14 cellular contexts compared by ENCODE assay signal in genomic region chr1:220768127-220768601, GRCh38. TPM values are rescaled to one million over a fixed set of nuclear protein-coding genes. Genes with fewer than 3 reads are reported as not detected.
DNase-seq lines count a peak whose midpoint lies in the region; ATAC-seq and TF ChIP-seq lines count a peak whose summit lies in the region.
"Had no signal": no experiment of that assay in that cellular context is flagged by ENCODE, and none has a peak within 500 bp of the region (broad histone marks: within the 10 kb centered on the region; RNA-seq: fewer than 3 reads in every experiment).

No MANE protein-coding gene starts in this region.

- peak; percentile 30 for ATAC-seq in HG03066 (IDR thresholded peaks at IDR 0.05; ENCODE audit: low read depth, unreplicated experiment)
- ATAC-seq in activated T-helper 17 cell treated with anti-CD3 and anti-CD28 coated beads, Interleukin-2, amount 50 U/mL, for 72 hours (replicated peaks) = no peak
- ATAC-seq: A549 had no signal

- H3K9me3 Mint-ChIP-seq in mesothelial cell of epicardium = no peaks in the 10 kb centered on the region
- H3K9me3 Mint-ChIP-seq in activated T-helper 17 cell treated with anti-CD3 and anti-CD28 coated beads, Interleukin-2, amount 50 U/mL, for 72 hours = no peaks in the 10 kb centered on the region
- H3K9me3 Mint-ChIP-seq: activated T-cell treated with anti-CD3 and anti-CD28 coated beads, Interleukin-2, amount 50 U/mL, for 24 hours had no signal

- peak; percentile 68 to 70 for DNase-seq in AML-193 (lab: John Stamatoyannopoulos, UW)
- DNase-seq in colonic mucosa = no peak
- DNase-seq in mesothelial cell of epicardium (ENCODE audit: low spot score in 2 of 2, unreplicated experiment in 2 of 2) = no peak
- DNase-seq in DMS 273 treated with DMSO at 0.1 percent for 48 hours (lab: John Stamatoyannopoulos, UW) = no peak
- DNase-seq in NCI-H1105 treated with DMSO at 0.1 percent for 48 hours (lab: John Stamatoyannopoulos, UW) = no peak
- no peak for DNase-seq in H7
- DNase-seq: activated T-cell treated with anti-CD3 and anti-CD28 coated beads, Interleukin-2, amount 50 U/mL, for 24 hours; NCI-H1417 treated with DMSO at 0.1 percent for 48 hours; psoas muscle had no signal

- no peaks in the 10 kb centered on the region for H3K36me3 ChIP-seq in colonic mucosa
- H3K36me3 ChIP-seq in H7 (replicated peaks; ENCODE audit: control insufficient read depth, insufficient read depth, low read length) = no peaks in the 10 kb centered on the region; the same call in 1 of the 2 replicates
- H3K36me3 ChIP-seq: breast epithelium had no signal

- H3K4me1 ChIP-seq in colonic mucosa = no peaks in the 10 kb centered on the region
- H3K4me1 ChIP-seq: A549, breast epithelium had no signal

- peak overlapping the region; percentile 53 for H3K27ac Mint-ChIP-seq in mesothelial cell of epicardium
- H3K27ac Mint-ChIP-seq in activated T-helper 17 cell treated with anti-CD3 and anti-CD28 coated beads, Interleukin-2, amount 50 U/mL, for 72 hours = no peak overlapping the region
- H3K27ac Mint-ChIP-seq: activated T-cell treated with anti-CD3 and anti-CD28 coated beads, Interleukin-2, amount 50 U/mL, for 24 hours had no signal

- H3K4me3 ChIP-seq in colonic mucosa (no peak overlapping the region), H7 (ENCODE audit: insufficient read depth, low read depth, low read length) (no peak overlapping the region)
- H3K4me3 ChIP-seq: A549, breast epithelium, psoas muscle had no signal

- H3K36me3 Mint-ChIP-seq in mesothelial cell of epicardium = peaks cover 6% of the 10 kb centered on the region
- no peaks in the 10 kb centered on the region for H3K36me3 Mint-ChIP-seq in activated T-helper 17 cell treated with anti-CD3 and anti-CD28 coated beads, Interleukin-2, amount 50 U/mL, for 72 hours (ENCODE audit: low read depth)

- H3K27ac ChIP-seq in colonic mucosa = peak overlapping the region; percentile 37
- H3K27ac ChIP-seq: A549, psoas muscle had no signal

- H3K27me3 Mint-ChIP-seq in mesothelial cell of epicardium (ENCODE audit: low read depth) = no peaks in the 10 kb centered on the region
- H3K27me3 Mint-ChIP-seq in activated T-helper 17 cell treated with anti-CD3 and anti-CD28 coated beads, Interleukin-2, amount 50 U/mL, for 72 hours = peaks cover 4% of the 10 kb centered on the region

- intact Hi-C loops in colonic mucosa (cut with DNase I) = no loop called here

- TF ChIP-seq CTCF in colonic mucosa (IDR thresholded peaks at IDR 0.05) (no peak), mesothelial cell of epicardium (IDR thresholded peaks at IDR 0.05; ENCODE audit: unreplicated experiment) (no peak)

- no peaks in the 10 kb centered on the region for H3K27me3 ChIP-seq in colonic mucosa
- H3K27me3 ChIP-seq in H7 (ENCODE audit: control insufficient read depth, insufficient read depth, low read length) = no peaks in the 10 kb centered on the region
- H3K27me3 ChIP-seq: breast epithelium had no signal

- H3K9ac ChIP-seq in colonic mucosa (ENCODE audit: low read depth in 2 of 2, low read length in 2 of 2) = no peak overlapping the region

- H3K4me1 Mint-ChIP-seq in mesothelial cell of epicardium = peaks cover 6% of the 10 kb centered on the region
- H3K4me1 Mint-ChIP-seq in activated T-helper 17 cell treated with anti-CD3 and anti-CD28 coated beads, Interleukin-2, amount 50 U/mL, for 72 hours = no peaks in the 10 kb centered on the region

- no peak overlapping the region for H3K4me3 Mint-ChIP-seq in mesothelial cell of epicardium
- H3K4me3 Mint-ChIP-seq in activated T-helper 17 cell treated with anti-CD3 and anti-CD28 coated beads, Interleukin-2, amount 50 U/mL, for 72 hours = no peak overlapping the region
- H3K4me3 Mint-ChIP-seq: activated T-cell treated with anti-CD3 and anti-CD28 coated beads, Interleukin-2, amount 50 U/mL, for 24 hours had no signal

- no peaks in the 10 kb centered on the region for H3K9me3 ChIP-seq in colonic mucosa
- H3K9me3 ChIP-seq: A549, breast epithelium, psoas muscle had no signal

RNA-seq across cellular contexts. Expression of gene MTARC1, which starts 18.5 kb away (rescaled TPM):
- total RNA-seq in colonic mucosa (10 to 100 TPM; 33.6 to 37.0 TPM), mesothelial cell of epicardium (10.8 to 12.1 TPM (median 11.9 TPM) in 3 replicates)
- under 1 TPM in 1 of 2 donors, not detected in 1; 0.11 TPM for total RNA-seq in activated T-helper 17 cell treated with anti-CD3 and anti-CD28 coated beads, Interleukin-2, amount 50 U/mL, for 72 hours
- total RNA-seq in H7 (2014; rRNA removed; shearing (Covaris generic)) = 28.6 and 31.2 TPM in 2 replicates
- total RNA-seq: OCI-LY7 had no signal

RNA-seq across cellular contexts. Expression of gene MTARC2, which starts 20.0 kb away (rescaled TPM):
- total RNA-seq in colonic mucosa = 10 to 100 TPM; 28.1 to 32.3 TPM
- total RNA-seq in mesothelial cell of epicardium = 10.7 to 12.5 TPM (median 12.2 TPM) in 3 replicates
- total RNA-seq in activated T-helper 17 cell treated with anti-CD3 and anti-CD28 coated beads, Interleukin-2, amount 50 U/mL, for 72 hours = not detected
- 12.2 and 13.0 TPM in 2 replicates for total RNA-seq in H7 (2014; rRNA removed; shearing (Covaris generic))
- total RNA-seq: OCI-LY7 had no signal

Comparison
In these comparisons a context has a peak if more than half of its experiments do, and no peak if none do; other contexts are left out.
1. DNase-seq: peak in AML-193 (2 of 2); none in colonic mucosa (single experiment), mesothelial cell of epicardium (0 of 2), DMS 273 treated with DMSO at 0.1 percent for 48 hours (single experiment), NCI-H1105 treated with DMSO at 0.1 percent for 48 hours (single experiment) and H7 (single experiment).
2. RNA of gene MTARC1, which starts 18.5 kb away (total RNA-seq): 33.6 to 37.0 TPM in colonic mucosa, 28.6 to 31.2 TPM in H7 and 10.8 to 12.1 TPM in mesothelial cell of epicardium; 0.11 TPM in activated T-helper 17 cell treated with anti-CD3 and anti-CD28 coated beads, Interleukin-2, amount 50 U/mL, for 72 hours; every median in the first group is over 10 times any median in the second.
3. RNA of gene MTARC2, which starts 20.0 kb away (total RNA-seq): 28.1 to 32.3 TPM in colonic mucosa, 10.7 to 12.5 TPM in mesothelial cell of epicardium and 12.2 to 13.0 TPM in H7; not detected in activated T-helper 17 cell treated with anti-CD3 and anti-CD28 coated beads, Interleukin-2, amount 50 U/mL, for 72 hours; every median in the first group is over 10 times any median in the second.